Comparison of ENCODE assay signal across 15 cellular contexts in genomic region chr3:111692593-111693552, GRCh38. TPM values are rescaled to one million over a fixed set of nuclear protein-coding genes. Genes with fewer than 3 reads are reported as not detected.
DNase-seq lines count a peak whose midpoint lies in the region; ATAC-seq lines count a peak whose summit lies in the region.
"Had no signal": no experiment of that assay in that cellular context is flagged by ENCODE, and none has a peak within 500 bp of the region (broad histone marks: within the 10 kb centered on the region; RNA-seq: fewer than 3 reads in every experiment).

No MANE protein-coding gene starts in this region.

- ATAC-seq in GM18499 (IDR thresholded peaks at IDR 0.05; ENCODE audit: insufficient read depth, unreplicated experiment) (peak; percentile 63), GM19455 (IDR thresholded peaks at IDR 0.05; ENCODE audit: unreplicated experiment) (peak; percentile 65), HG03039 (IDR thresholded peaks at IDR 0.05; ENCODE audit: unreplicated experiment) (peak; percentile 79), left cardiac atrium (peak; percentile 65 to 87)

- DNase-seq in left cardiac atrium (no peak), NCI-H2171 treated with DMSO at 0.1 percent for 48 hours (lab: John Stamatoyannopoulos, UW) (no peak), iPS-NIHi11 (ENCODE audit: low spot score) (no peak), Ammon's horn (ENCODE audit: low spot score) (no peak)
- DNase-seq in stimulated activated CD4-positive, alpha-beta T cell treated with anti-CD3 and anti-CD28 coated beads, Interleukin-4, amount 100 ng/mL, for 24 hours: no peak
- DNase-seq: activated CD4-positive, alpha-beta T cell treated with anti-CD3 and anti-CD28 coated beads, Interleukin-2, amount 50 U/mL, for 48 hours; activated naive CD4-positive, alpha-beta T cell treated with anti-CD3 and anti-CD28 coated beads for 36 hours; GDM1; NCI-H446 treated with DMSO at 0.1 percent for 48 hours; retina; substantia nigra; T-helper 2 cell had no signal

- intact Hi-C loops in left cardiac atrium (cut with DNase I): no loop called here

RNA-seq across cellular contexts. Expression of gene PLCXD2, which starts 18.4 kb away (rescaled TPM):
- under 1 TPM; 0.32 to 0.60 TPM for total RNA-seq in left cardiac atrium
